ENCODE assay signal across 16 cellular contexts in genomic region chr10:35217458-35217857, GRCh38.
DNase-seq lines count a peak whose midpoint lies in the region; ATAC-seq and TF ChIP-seq lines count a peak whose summit lies in the region.
"Had no signal": no experiment of that assay in that cellular context is flagged by ENCODE, and none has a peak within 500 bp of the region (broad histone marks: within the 10 kb centered on the region; RNA-seq: fewer than 3 reads in every experiment).

No MANE protein-coding gene starts in this region.

- no peak for TF ChIP-seq EP300 in stomach (IDR thresholded peaks at IDR 0.05)

- ATAC-seq in lower lobe of right lung (peak; percentile 68 to 70), GM18907 (IDR thresholded peaks at IDR 0.05; ENCODE audit: unreplicated experiment) (no peak)

- peak overlapping the region; percentile 56 for H3K27ac ChIP-seq in lower lobe of right lung
- H3K27ac ChIP-seq in stomach, result peak overlapping the region in 3 of 5 donors; percentile 8 to 40 (median 38)
- H3K27ac ChIP-seq: foreskin keratinocyte had no signal

- in situ Hi-C loops in ACHN (cut with HindIII; ENCODE audit: low pct_ligation_motif_present, low pct_unique_long_range_greater_than_20kb, low sequenced_read_pairs), result no loop called here

- H3K4me1 ChIP-seq in lower lobe of right lung, result peaks cover 37% of the 10 kb centered on the region
- peaks cover 0 to 21% (median 4%) of the 10 kb centered on the region in 4 donors for H3K4me1 ChIP-seq in stomach
- H3K4me1 ChIP-seq: foreskin keratinocyte had no signal

- no peaks in the 10 kb centered on the region for H3K27me3 Mint-ChIP-seq in activated CD4-positive, alpha-beta T cell treated with anti-CD3 and anti-CD28 coated beads, Interleukin-2, amount 10 ng/mL, durations not matched to agents 24 days and 14 days

- H3K4me1 Mint-ChIP-seq in activated CD4-positive, alpha-beta T cell treated with anti-CD3 and anti-CD28 coated beads, Interleukin-2, amount 10 ng/mL, durations not matched to agents 24 days and 14 days, result peaks cover 55% of the 10 kb centered on the region

- H3K36me3 Mint-ChIP-seq in activated CD4-positive, alpha-beta T cell treated with anti-CD3 and anti-CD28 coated beads, Interleukin-2, amount 10 ng/mL, durations not matched to agents 24 days and 14 days (ENCODE audit: low read depth), result peaks cover 14% of the 10 kb centered on the region

- H3K4me3 ChIP-seq in lower lobe of right lung (no peak overlapping the region), stomach (no peak overlapping the region)

- TF ChIP-seq POLR2A in stomach (IDR thresholded peaks at IDR 0.05), result no peak

- peak overlapping the region; percentile 88 for H3K27ac Mint-ChIP-seq in activated CD4-positive, alpha-beta T cell treated with anti-CD3 and anti-CD28 coated beads, Interleukin-2, amount 10 ng/mL, durations not matched to agents 24 days and 14 days

- no peaks in the 10 kb centered on the region for H3K9me3 Mint-ChIP-seq in activated CD4-positive, alpha-beta T cell treated with anti-CD3 and anti-CD28 coated beads, Interleukin-2, amount 10 ng/mL, durations not matched to agents 24 days and 14 days
- H3K9me3 Mint-ChIP-seq: neural crest cell had no signal

- H3K9me3 ChIP-seq in lower lobe of right lung, result no peaks in the 10 kb centered on the region
- no peaks in the 10 kb centered on the region for H3K9me3 ChIP-seq in stomach

- no peak overlapping the region for H3K4me3 Mint-ChIP-seq in activated CD4-positive, alpha-beta T cell treated with anti-CD3 and anti-CD28 coated beads, Interleukin-2, amount 10 ng/mL, durations not matched to agents 24 days and 14 days
- H3K4me3 Mint-ChIP-seq: neural crest cell had no signal

- intact Hi-C loops in activated CD4-positive, alpha-beta T cell treated with anti-CD3 and anti-CD28 coated beads, Interleukin-2, amount 10 ng/mL, durations not matched to agents 24 days and 14 days (cut with micrococcal nuclease), result loop anchor here (5.0 kb wide), 2 partner anchors 140 to 560 kb away; no protein-coding TSS in a partner anchor
- intact Hi-C loops in lower lobe of right lung (cut with DNase I), result loop anchor here (5.0 kb wide), 1 partner anchor 95 kb away; no protein-coding TSS in a partner anchor
- intact Hi-C loops in stomach (cut with DNase I; ENCODE audit: low total_unique reads), result loop anchor here (5.0 kb wide), 1 partner anchor 95 kb away; no protein-coding TSS in a partner anchor

- H3K36me3 ChIP-seq in lower lobe of right lung (no peaks in the 10 kb centered on the region), stomach (peaks cover 0 to 4% (median 0%) of the 10 kb centered on the region in 4 donors)

- TF ChIP-seq CTCF in lower lobe of right lung (IDR thresholded peaks at IDR 0.05) (no peak), stomach (IDR thresholded peaks at IDR 0.05) (no peak)

- no peak for DNase-seq in activated CD4-positive, alpha-beta T cell treated with anti-CD3 and anti-CD28 coated beads, Interleukin-2, amount 10 ng/mL, durations not matched to agents 24 days and 14 days
- DNase-seq in activated CD4-positive, alpha-beta T cell treated with anti-CD3 and anti-CD28 coated beads for 48 hours, result no peak
- DNase-seq in dermis microvascular lymphatic vessel endothelial cell (ENCODE audit: low read depth in 2 of 2) (peak; percentile 67 to 69), lower lobe of right lung (no peak), stomach (no peak), SKM-1 (lab: John Stamatoyannopoulos, UW; ENCODE audit: unreplicated experiment) (no peak), ACHN (no peak)
- DNase-seq: activated CD4-positive, alpha-beta T cell treated with anti-CD3 and anti-CD28 coated beads, Interleukin-2, amount 50 U/mL, for 1 hour; effector CD8-positive, alpha-beta T cell; foreskin keratinocyte; islet precursor cell; NCI-H2171 treated with DMSO at 0.1 percent for 48 hours; PC-3; small intestine had no signal

- 61 to 72% (median 68%) methylated on average over 5 of the region's 5 CpGs for WGBS in stomach, 5 donors

- H3K27me3 ChIP-seq in lower lobe of right lung (ENCODE audit: low read depth) (no peaks in the 10 kb centered on the region), stomach (no peaks in the 10 kb centered on the region)
- H3K27me3 ChIP-seq: foreskin keratinocyte had no signal

Comparison
In these comparisons a context has a peak if more than half of its experiments do, and no peak if none do; other contexts are left out.
1. DNase-seq: peak in dermis microvascular lymphatic vessel endothelial cell (2 of 2); none in activated CD4-positive, alpha-beta T cell treated with anti-CD3 and anti-CD28 coated beads, Interleukin-2, amount 10 ng/mL, durations not matched to agents 24 days and 14 days (single experiment), activated CD4-positive, alpha-beta T cell treated with anti-CD3 and anti-CD28 coated beads for 48 hours (single experiment), lower lobe of right lung (single experiment), stomach (single experiment), SKM-1 (single experiment) and ACHN (single experiment).